Comparison of ENCODE assay signal across 8 cellular contexts in genomic region chr4:105140684-105141490, GRCh38. TPM values are rescaled to one million over a fixed set of nuclear protein-coding genes. Genes with fewer than 3 reads are reported as not detected.
A peak's percentile ranks its signal among the peaks of the same experiment; 100 is the strongest.
DNase-seq lines count a peak whose midpoint lies in the region; ATAC-seq, FAIRE-seq and TF ChIP-seq lines count a peak whose summit lies in the region.

No MANE protein-coding gene starts in this region.

- H3K4me2 ChIP-seq in parathyroid adenoma (ENCODE audit: low read length), result no peak overlapping the region

- ATAC-seq in HG02798 (IDR thresholded peaks at IDR 0.05; ENCODE audit: poor library complexity, unreplicated experiment) (peak; percentile 62), GM19463 (IDR thresholded peaks at IDR 0.05; ENCODE audit: unreplicated experiment) (no peak), HG03521 (IDR thresholded peaks at IDR 0.05; ENCODE audit: unreplicated experiment) (no peak)

- no peaks in the 10 kb centered on the region for H3K79me2 ChIP-seq in parathyroid adenoma

- TF ChIP-seq CTCF in fibroblast of the aortic adventitia (IDR thresholded peaks at IDR 0.05; ENCODE audit: insufficient read depth, low read length) (peak; percentile 65), parathyroid adenoma (IDR thresholded peaks at IDR 0.05) (peak; percentile 47)

- H3K9ac ChIP-seq in parathyroid adenoma, result no peak overlapping the region

- H3K27ac ChIP-seq in parathyroid adenoma, result no peak overlapping the region

- DNase-seq in activated CD4-positive, alpha-beta T cell treated with anti-CD3 and anti-CD28 coated beads, Interleukin-2, amount 50 U/mL, for 48 hours, result peak; percentile 25 to 30
- DNase-seq in fibroblast of the aortic adventitia (ENCODE audit: low read depth) (peak; percentile 42), HK-2 (ENCODE audit: unreplicated experiment) (no peak)

- no peaks in the 10 kb centered on the region for H3K27me3 ChIP-seq in parathyroid adenoma (ENCODE audit: control insufficient read depth, insufficient read depth, low read length)

- no peaks in the 10 kb centered on the region for H3K36me3 ChIP-seq in parathyroid adenoma (ENCODE audit: control insufficient read depth, insufficient read depth, low read length)

- no peak overlapping the region for H2AFZ ChIP-seq in parathyroid adenoma

- no peaks in the 10 kb centered on the region for H3K9me3 ChIP-seq in parathyroid adenoma (ENCODE audit: control insufficient read depth, low read length)

- H3K4me1 ChIP-seq in parathyroid adenoma, result no peaks in the 10 kb centered on the region

- peak; percentile 92 for FAIRE-seq in G401.6 (lab: Jason Lieb, UNC)

- no peak overlapping the region for H3K4me3 ChIP-seq in fibroblast of the aortic adventitia (ENCODE audit: low read depth, low read length)
- H3K4me3 ChIP-seq in parathyroid adenoma (ENCODE audit: low read depth, low read length), result no peak overlapping the region

RNA-seq across cellular contexts. Expression of gene TET2, which starts 5.8 kb away (rescaled TPM):
- total RNA-seq in fibroblast of the aortic adventitia (ENCODE audit: low replicate concordance), result 5.3 and 18.6 TPM in 2 replicates
